Comparison of ENCODE assay signal across 8 cellular contexts in genomic region chr22:20859615-20860014, GRCh38. TPM values are rescaled to one million over a fixed set of nuclear protein-coding genes. Genes with fewer than 3 reads are reported as not detected.
A peak's percentile ranks its signal among the peaks of the same experiment; 100 is the strongest.
DNase-seq lines count a peak whose midpoint lies in the region; ATAC-seq and TF ChIP-seq lines count a peak whose summit lies in the region.

No MANE protein-coding gene starts in this region.

- no peaks in the 10 kb centered on the region for H3K27me3 ChIP-seq in breast epithelium
- H3K27me3 ChIP-seq in mucosa of stomach (ENCODE audit: control insufficient read depth, insufficient read depth, low read length): no peaks in the 10 kb centered on the region

- H3K9me3 ChIP-seq in breast epithelium (no peaks in the 10 kb centered on the region), mucosa of stomach (ENCODE audit: control insufficient read depth, low read length) (no peaks in the 10 kb centered on the region)

- DNase-seq in HFF-Myc (ENCODE audit: extremely low read depth, low read depth): no peak
- DNase-seq in breast epithelium (ENCODE audit: low spot score in 2 of 2): no peak
- DNase-seq in HK-2 (ENCODE audit: unreplicated experiment): no peak
- no peak for DNase-seq in DMS153 treated with DMSO at 0.1 percent for 48 hours (lab: John Stamatoyannopoulos, UW; ENCODE audit: unreplicated experiment)

- ATAC-seq in GM21737 (IDR thresholded peaks at IDR 0.05; ENCODE audit: unreplicated experiment) (no peak), GM21576 (IDR thresholded peaks at IDR 0.05; ENCODE audit: unreplicated experiment) (no peak)

- H3K36me3 ChIP-seq in breast epithelium (no peaks in the 10 kb centered on the region), mucosa of stomach (ENCODE audit: control insufficient read depth, insufficient read depth, low read length) (no peaks in the 10 kb centered on the region)

- peak overlapping the region; percentile 84 for H3K27ac ChIP-seq in 22Rv1
- peak overlapping the region; percentile 92 to 94 for H3K27ac ChIP-seq in breast epithelium

- intact Hi-C loops in breast epithelium (cut with DNase I; ENCODE audit: low total_unique reads): no loop called here

- peak overlapping the region; percentile 82 for H3K9ac ChIP-seq in mucosa of stomach (ENCODE audit: low read length)

- TF ChIP-seq POLR2A in breast epithelium (IDR thresholded peaks at IDR 0.05): no peak

- H3K4me1 ChIP-seq in breast epithelium (peaks cover 0 to 8% of the 10 kb centered on the region in 2 donors), mucosa of stomach (ENCODE audit: control insufficient read depth, insufficient read depth, low read length) (peaks cover 23% of the 10 kb centered on the region)

- H3K4me3 ChIP-seq in HFF-Myc (replicated peaks; ENCODE audit: low read depth, low read length): peak overlapping the region; percentile 84
- H3K4me3 ChIP-seq in breast epithelium: peak overlapping the region; percentile 63 to 96 (median 69)
- H3K4me3 ChIP-seq in mucosa of stomach (ENCODE audit: low read length): peak overlapping the region; percentile 88

- TF ChIP-seq CTCF in 22Rv1 (IDR thresholded peaks at IDR 0.05) (no peak), HFF-Myc (IDR thresholded peaks at IDR 0.05; ENCODE audit: low read depth, low read length, missing control alignments) (no peak), breast epithelium (IDR thresholded peaks at IDR 0.05) (no peak)

RNA-seq across cellular contexts. Expression of gene SNAP29, which starts 0.8 kb away (rescaled TPM):
- total RNA-seq in breast epithelium: 10 to 100 TPM; 17.7 to 28.2 (median 22.5) TPM

RNA-seq across cellular contexts. Expression of gene PI4KA, which starts 1.0 kb away (rescaled TPM):
- total RNA-seq in breast epithelium: 100 to 1,000 TPM in 1 of 3 donors, 10 to 100 TPM in 2; 62.7 to 103 (median 73.5) TPM

RNA-seq across cellular contexts. Expression of gene CRKL, which starts 57.6 kb away (rescaled TPM):
- 10 to 100 TPM; 36.8 to 46.5 (median 42.3) TPM for total RNA-seq in breast epithelium
